In genomic region chr1:5495596-5496410, GRCh38 we compare ENCODE assay signal across 21 cellular contexts.
DNase-seq lines count a peak whose midpoint lies in the region; ATAC-seq and TF ChIP-seq lines count a peak whose summit lies in the region.
"Had no signal": no experiment of that assay in that cellular context is flagged by ENCODE, and none has a peak within 500 bp of the region (broad histone marks: within the 10 kb centered on the region; RNA-seq: fewer than 3 reads in every experiment).

No MANE protein-coding gene starts in this region.

- no peak overlapping the region for H3K4me3 ChIP-seq in left ventricle myocardium inferior
- H3K4me3 ChIP-seq in gastroesophageal sphincter = no peak overlapping the region
- no peak overlapping the region for H3K4me3 ChIP-seq in upper lobe of right lung
- H3K4me3 ChIP-seq in brain microvascular endothelial cell (ENCODE audit: low read depth, low read length) = no peak overlapping the region
- H3K4me3 ChIP-seq: A549; BLaER1 treated with 17β-estradiol and CSF1 and Interleukin-3, amounts not matched to agents 10 nM and 100 nM; GM12878 had no signal

- in situ Hi-C loops in brain microvascular endothelial cell (cut with HindIII; ENCODE audit: low pct_ligation_motif_present, low sequenced_read_pairs) = no loop called here

- WGBS in gastroesophageal sphincter (ENCODE audit: low coverage in 1 of 2), 2 donors = 68 to 88% methylated on average over 3 to 6 of the region's 16 CpGs

- H3K9me3 ChIP-seq in left ventricle myocardium inferior (replicated peaks) (no peaks in the 10 kb centered on the region), gastroesophageal sphincter (peaks cover 0 to 6% (median 0%) of the 10 kb centered on the region in 3 donors), upper lobe of right lung (no peaks in the 10 kb centered on the region)
- H3K9me3 ChIP-seq: A549; BE2C; BLaER1 treated with 17β-estradiol and CSF1 and Interleukin-3, amounts not matched to agents 10 nM and 100 nM had no signal

- H3K36me3 ChIP-seq in left ventricle myocardium inferior (no peaks in the 10 kb centered on the region), gastroesophageal sphincter (no peaks in the 10 kb centered on the region), upper lobe of right lung (no peaks in the 10 kb centered on the region), brain microvascular endothelial cell (replicated peaks) (no peaks in the 10 kb centered on the region)
- H3K36me3 ChIP-seq: BE2C; BLaER1 treated with 17β-estradiol and CSF1 and Interleukin-3, amounts not matched to agents 10 nM and 100 nM had no signal

- DNase-seq in cardiac septum (ENCODE audit: low spot score) = peak; percentile 56
- no peak for DNase-seq in left ventricle myocardium inferior
- peak; percentile 31 for DNase-seq in upper lobe of right lung
- no peak for DNase-seq in brain microvascular endothelial cell
- DNase-seq: 8988T; ACHN; AML-193; BE2C; CD4-positive, alpha-beta T cell; CD8-positive, alpha-beta memory T cell; DMS 273 treated with DMSO at 0.1 percent for 48 hours; DMS79; EL; GDM1; H7; HCEC 1CT had no signal

- intact Hi-C loops in cardiac septum (cut with DNase I) (no loop called here), left ventricle myocardium inferior (cut with micrococcal nuclease) (no loop called here), upper lobe of right lung (cut with DNase I) (no loop called here)

- H3K27me3 ChIP-seq in left ventricle myocardium inferior (ENCODE audit: low read depth) (peaks cover 79% of the 10 kb centered on the region), gastroesophageal sphincter (peaks cover 31% of the 10 kb centered on the region), upper lobe of right lung (peaks cover 19% of the 10 kb centered on the region), brain microvascular endothelial cell (replicated peaks) (no peaks in the 10 kb centered on the region)
- H3K27me3 ChIP-seq: BE2C; BLaER1 treated with 17β-estradiol and CSF1 and Interleukin-3, amounts not matched to agents 10 nM and 100 nM had no signal

- no peak for TF ChIP-seq CTCF in left ventricle myocardium inferior (IDR thresholded peaks at IDR 0.05; ENCODE audit: borderline replicate concordance)
- TF ChIP-seq CTCF in gastroesophageal sphincter (IDR thresholded peaks at IDR 0.05) = no peak
- TF ChIP-seq CTCF in upper lobe of right lung (IDR thresholded peaks at IDR 0.05) = no peak
- TF ChIP-seq CTCF in brain microvascular endothelial cell (IDR thresholded peaks at IDR 0.05; ENCODE audit: low read depth, low read length, missing control alignments) = no peak

- TF ChIP-seq EP300 in gastroesophageal sphincter (IDR thresholded peaks at IDR 0.05) = no peak

- ATAC-seq in gastroesophageal sphincter = peak; percentile 46
- ATAC-seq in upper lobe of right lung = no peak
- ATAC-seq in GM19351 (IDR thresholded peaks at IDR 0.05; ENCODE audit: unreplicated experiment) = no peak
- ATAC-seq: A549, GM12878 had no signal

- TF ChIP-seq POLR2A in gastroesophageal sphincter (IDR thresholded peaks at IDR 0.05) = no peak

- H3K27ac ChIP-seq in left ventricle myocardium inferior (replicated peaks) (no peak overlapping the region), gastroesophageal sphincter (no peak overlapping the region), upper lobe of right lung (no peak overlapping the region), brain microvascular endothelial cell (no peak overlapping the region)
- H3K27ac ChIP-seq: A549; BLaER1 treated with 17β-estradiol and CSF1 and Interleukin-3, amounts not matched to agents 10 nM and 100 nM had no signal

- H3K4me1 ChIP-seq in left ventricle myocardium inferior = no peaks in the 10 kb centered on the region
- H3K4me1 ChIP-seq in gastroesophageal sphincter = peaks cover 0 to 27% (median 0%) of the 10 kb centered on the region in 3 donors
- no peaks in the 10 kb centered on the region for H3K4me1 ChIP-seq in upper lobe of right lung
- H3K4me1 ChIP-seq: A549, BE2C had no signal

Comparison
In these comparisons a context has a peak if more than half of its experiments do, and no peak if none do; other contexts are left out.
1. DNase-seq: peak in cardiac septum (single experiment) and upper lobe of right lung (single experiment); none in left ventricle myocardium inferior (single experiment) and brain microvascular endothelial cell (single experiment).